In the genomic region with DNA sequence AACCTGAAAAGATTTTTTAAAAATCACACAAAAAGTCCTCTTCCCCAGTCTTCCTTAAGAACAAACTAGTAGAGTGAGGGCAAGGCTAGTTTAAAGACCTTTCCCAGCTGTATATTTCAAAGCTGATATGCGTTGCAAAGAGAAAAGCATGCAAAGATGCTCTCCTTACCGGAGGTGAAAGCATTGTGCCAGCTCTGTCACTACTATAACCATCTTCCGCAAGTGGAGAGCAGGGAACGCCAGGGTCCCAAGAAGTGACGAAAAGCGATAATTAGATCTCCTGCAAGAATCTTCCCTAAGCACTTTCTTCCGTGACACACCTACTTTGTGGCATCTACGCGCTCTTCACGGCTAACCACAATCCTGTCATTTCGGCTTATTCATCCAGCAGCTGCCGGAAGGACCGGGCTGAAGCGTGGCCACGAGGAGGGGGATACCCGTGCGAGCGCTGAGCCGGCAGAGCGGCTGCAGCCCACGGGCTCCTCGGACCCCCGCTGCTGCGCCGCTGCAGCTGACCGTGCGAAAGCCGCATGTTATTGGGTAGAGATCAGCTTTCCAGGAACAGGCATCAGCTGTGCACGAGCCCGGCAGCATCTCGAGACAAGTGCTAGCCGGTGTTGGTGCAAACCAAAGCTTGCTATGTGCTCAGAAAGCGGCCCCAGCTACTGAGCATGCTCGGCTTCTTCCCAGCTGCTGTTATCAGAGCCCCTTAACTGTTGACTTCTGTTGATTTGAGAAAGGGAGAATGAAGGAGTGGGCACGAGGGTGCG, we compare ENCODE assay signal across 8 cellular contexts. TPM values are rescaled to one million over a fixed set of nuclear protein-coding genes. Genes with fewer than 3 reads are reported as not detected.
DNase-seq lines count a peak whose midpoint lies in the region; ATAC-seq and TF ChIP-seq lines count a peak whose summit lies in the region.

No MANE protein-coding gene starts in this region.

- DNase-seq in NCI-H1105 treated with DMSO at 0.1 percent for 48 hours (lab: John Stamatoyannopoulos, UW) (peak; percentile 87), WTC11 (ENCODE audit: low spot score) (peak; percentile 67), left lobe of liver (ENCODE audit: low spot score) (no peak), medulla oblongata (ENCODE audit: extremely low spot score) (no peak)
- DNase-seq in central memory CD4-positive, alpha-beta T cell = peak; percentile 61
- peak; percentile 43 to 62 (median 47) for DNase-seq in stimulated activated CD4-positive, alpha-beta T cell treated with anti-CD3 and anti-CD28 coated beads, TNF-alpha, amount 100 ng/mL, for 24 hours (ENCODE audit: low read depth in 3 of 3)

- TF ChIP-seq CTCF in GM12875 (IDR thresholded peaks at IDR 0.05; ENCODE audit: borderline replicate concordance, insufficient read depth, low read depth, low read length) (no peak), WTC11 (IDR thresholded peaks at IDR 0.05) (no peak)

- CTCF ChIA-PET in WTC11 (lab: Charles Lee) = interaction anchor here (0.9 to 1.8 kb wide), 6 partner anchors 8 to 268 kb away, joined by 3 to 7 read pairs (median 4); no protein-coding TSS in a partner anchor

- H3K9me3 Mint-ChIP-seq in WTC11 = peaks cover 6% of the 10 kb centered on the region

- POLR2A ChIA-PET in WTC11 (lab: Charles Lee) = interaction anchor here (1.1 kb wide), 1 partner anchor 23 kb away, joined by 3 read pairs; no protein-coding TSS in a partner anchor

- H3K4me1 Mint-ChIP-seq in WTC11 = peaks cover 15% of the 10 kb centered on the region

- H3K36me3 Mint-ChIP-seq in WTC11 = 0 out of 2 replicates have a peak, but pooled peaks cover under 1% of the 10 kb centered on the region

- H3K27ac Mint-ChIP-seq in WTC11 = no peak overlapping the region

- ATAC-seq in HG02623 (IDR thresholded peaks at IDR 0.05; ENCODE audit: unreplicated experiment) (peak; percentile 84), WTC11 (peak; percentile 85), left lobe of liver (peak; percentile 51)

- peaks cover 43% of the 10 kb centered on the region for H3K27me3 Mint-ChIP-seq in WTC11 (ENCODE audit: low read depth)

- peak overlapping the region; percentile 81 for H3K4me3 Mint-ChIP-seq in WTC11

- H3K4me3 ChIP-seq in GM12875 (ENCODE audit: low read depth, low read length) = peak overlapping the region; percentile 37

TF ChIP-seq in WTC11, 78 proteins besides CTCF, POLR2A, EP300 and RAD21:
- TF ChIP-seq, protein P1, sequence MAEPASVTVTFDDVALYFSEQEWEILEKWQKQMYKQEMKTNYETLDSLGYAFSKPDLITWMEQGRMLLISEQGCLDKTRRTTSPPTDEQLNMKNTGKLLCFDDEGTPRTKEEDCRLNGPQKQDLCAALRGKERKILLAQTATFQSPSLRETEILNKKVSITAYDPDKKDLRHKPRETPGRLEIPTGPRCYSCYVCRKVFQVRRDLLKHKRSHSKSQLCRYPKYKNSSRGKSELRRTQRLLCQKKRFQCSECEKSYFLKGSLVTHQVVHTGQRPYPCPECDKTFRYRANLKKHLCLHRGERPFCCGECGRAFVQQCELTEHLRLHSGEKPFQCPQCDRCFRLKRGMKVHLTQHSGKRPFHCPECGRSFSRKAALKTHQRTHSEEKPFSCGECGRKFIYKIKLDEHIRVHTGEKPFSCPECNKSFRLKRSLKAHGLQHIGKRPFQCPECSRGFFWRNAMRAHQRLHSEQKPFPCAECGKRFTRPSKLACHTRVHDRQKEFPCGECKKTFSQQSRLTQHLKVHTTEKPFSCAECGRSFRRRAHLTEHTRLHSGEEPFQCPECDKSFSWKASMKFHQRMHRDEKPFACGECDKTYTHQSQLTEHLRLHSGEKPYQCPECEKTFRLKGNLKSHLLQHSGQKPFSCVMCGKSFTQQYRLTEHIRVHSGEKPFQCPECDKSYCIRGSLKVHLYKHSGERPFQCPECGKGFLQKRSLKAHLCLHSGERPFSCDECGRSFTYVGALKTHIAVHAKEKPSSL (CRISPR knock-in tag; conservative IDR thresholded peaks at IDR 0.05) = no peak
- TF ChIP-seq, protein P2, sequence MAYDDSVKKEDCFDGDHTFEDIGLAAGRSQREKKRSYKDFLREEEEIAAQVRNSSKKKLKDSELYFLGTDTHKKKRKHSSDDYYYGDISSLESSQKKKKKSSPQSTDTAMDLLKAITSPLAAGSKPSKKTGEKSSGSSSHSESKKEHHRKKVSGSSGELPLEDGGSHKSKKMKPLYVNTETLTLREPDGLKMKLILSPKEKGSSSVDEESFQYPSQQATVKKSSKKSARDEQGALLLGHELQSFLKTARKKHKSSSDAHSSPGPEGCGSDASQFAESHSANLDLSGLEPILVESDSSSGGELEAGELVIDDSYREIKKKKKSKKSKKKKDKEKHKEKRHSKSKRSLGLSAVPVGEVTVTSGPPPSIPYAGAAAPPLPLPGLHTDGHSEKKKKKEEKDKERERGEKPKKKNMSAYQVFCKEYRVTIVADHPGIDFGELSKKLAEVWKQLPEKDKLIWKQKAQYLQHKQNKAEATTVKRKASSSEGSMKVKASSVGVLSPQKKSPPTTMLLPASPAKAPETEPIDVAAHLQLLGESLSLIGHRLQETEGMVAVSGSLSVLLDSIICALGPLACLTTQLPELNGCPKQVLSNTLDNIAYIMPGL (CRISPR knock-in tag; IDR thresholded peaks at IDR 0.05) = peak; percentile 79; the same call in 1 of the 2 replicates
- no peak for TF ChIP-seq JAZF1 (CRISPR knock-in tag; IDR thresholded peaks at IDR 0.05)
- TF ChIP-seq FOXK1 (CRISPR knock-in tag; IDR thresholded peaks at IDR 0.05) = no peak
- TF ChIP-seq SMAD3 (CRISPR knock-in tag; IDR thresholded peaks at IDR 0.05; ENCODE audit: borderline replicate concordance) = peak; percentile 35; the same call in 1 of the 2 replicates
- TF ChIP-seq OVOL2 (CRISPR knock-in tag; IDR thresholded peaks at IDR 0.05; ENCODE audit: borderline replicate concordance) = no peak
- TF ChIP-seq, protein P3, sequence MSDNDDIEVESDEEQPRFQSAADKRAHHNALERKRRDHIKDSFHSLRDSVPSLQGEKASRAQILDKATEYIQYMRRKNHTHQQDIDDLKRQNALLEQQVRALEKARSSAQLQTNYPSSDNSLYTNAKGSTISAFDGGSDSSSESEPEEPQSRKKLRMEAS (CRISPR knock-in tag; IDR thresholded peaks at IDR 0.05) = peak; percentile 79
- TF ChIP-seq, protein P4, sequence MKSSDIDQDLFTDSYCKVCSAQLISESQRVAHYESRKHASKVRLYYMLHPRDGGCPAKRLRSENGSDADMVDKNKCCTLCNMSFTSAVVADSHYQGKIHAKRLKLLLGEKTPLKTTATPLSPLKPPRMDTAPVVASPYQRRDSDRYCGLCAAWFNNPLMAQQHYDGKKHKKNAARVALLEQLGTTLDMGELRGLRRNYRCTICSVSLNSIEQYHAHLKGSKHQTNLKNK (CRISPR knock-in tag; IDR thresholded peaks at IDR 0.05) = no peak
- 0 out of 2 replicates have a peak, but pooled peaks have one; percentile 54 for TF ChIP-seq TEAD1 (CRISPR knock-in tag; IDR thresholded peaks at IDR 0.05)
- peak; percentile 66 for TF ChIP-seq ETV6 (CRISPR knock-in tag; IDR thresholded peaks at IDR 0.05)
- TF ChIP-seq, protein P5, sequence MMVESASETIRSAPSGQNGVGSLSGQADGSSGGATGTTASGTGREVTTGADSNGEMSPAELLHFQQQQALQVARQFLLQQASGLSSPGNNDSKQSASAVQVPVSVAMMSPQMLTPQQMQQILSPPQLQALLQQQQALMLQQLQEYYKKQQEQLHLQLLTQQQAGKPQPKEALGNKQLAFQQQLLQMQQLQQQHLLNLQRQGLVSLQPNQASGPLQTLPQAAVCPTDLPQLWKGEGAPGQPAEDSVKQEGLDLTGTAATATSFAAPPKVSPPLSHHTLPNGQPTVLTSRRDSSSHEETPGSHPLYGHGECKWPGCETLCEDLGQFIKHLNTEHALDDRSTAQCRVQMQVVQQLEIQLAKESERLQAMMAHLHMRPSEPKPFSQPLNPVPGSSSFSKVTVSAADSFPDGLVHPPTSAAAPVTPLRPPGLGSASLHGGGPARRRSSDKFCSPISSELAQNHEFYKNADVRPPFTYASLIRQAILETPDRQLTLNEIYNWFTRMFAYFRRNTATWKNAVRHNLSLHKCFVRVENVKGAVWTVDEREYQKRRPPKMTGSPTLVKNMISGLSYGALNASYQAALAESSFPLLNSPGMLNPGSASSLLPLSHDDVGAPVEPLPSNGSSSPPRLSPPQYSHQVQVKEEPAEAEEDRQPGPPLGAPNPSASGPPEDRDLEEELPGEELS (CRISPR knock-in tag; IDR thresholded peaks at IDR 0.05) = 0 out of 2 replicates have a peak, but pooled peaks have one; percentile 17
- TF ChIP-seq ZNF232 (CRISPR knock-in tag; IDR thresholded peaks at IDR 0.05) = 0 out of 2 replicates have a peak, but pooled peaks have one; percentile 30
- TF ChIP-seq CREM (CRISPR knock-in tag; IDR thresholded peaks at IDR 0.05) = peak; percentile 40; the same call in 1 of the 2 replicates

RNA-seq across cellular contexts. Expression of a gene that starts 57.2 kb away (rescaled TPM):
- 3.7 to 4.6 TPM (median 4.4 TPM) in 3 replicates for total RNA-seq in WTC11 (2021)
- total RNA-seq in left lobe of liver = 4.7 TPM

Comparison
In these comparisons a context has a peak if more than half of its experiments do, and no peak if none do; other contexts are left out.
1. DNase-seq: peak in NCI-H1105 treated with DMSO at 0.1 percent for 48 hours (single experiment), WTC11 (single experiment), central memory CD4-positive, alpha-beta T cell (single experiment) and stimulated activated CD4-positive, alpha-beta T cell treated with anti-CD3 and anti-CD28 coated beads, TNF-alpha, amount 100 ng/mL, for 24 hours (3 of 3); none in left lobe of liver (single experiment) and medulla oblongata (single experiment).
2. Peak in every context shown above with its lines, with median percentiles within 50 percentile points of each other: ATAC-seq.